25 cellular contexts compared by ENCODE assay signal in genomic region chr19:41318696-41319499, GRCh38. TPM values are rescaled to one million over a fixed set of nuclear protein-coding genes. Genes with fewer than 3 reads are reported as not detected.
DNase-seq lines count a peak whose midpoint lies in the region; ATAC-seq and TF ChIP-seq lines count a peak whose summit lies in the region.
"Had no signal": no experiment of that assay in that cellular context is flagged by ENCODE, and none has a peak within 500 bp of the region (broad histone marks: within the 10 kb centered on the region; RNA-seq: fewer than 3 reads in every experiment).

No MANE protein-coding gene starts in this region.

- no peak overlapping the region for H2BK120ac ChIP-seq in trophoblast cell (ENCODE audit: insufficient read depth, low read length, poor library complexity)

- H4K12ac ChIP-seq in trophoblast cell (ENCODE audit: low read depth, low read length) = no peak overlapping the region

- H3K27me3 ChIP-seq in trophoblast cell (ENCODE audit: insufficient read depth, low read length) = no peaks in the 10 kb centered on the region
- no peaks in the 10 kb centered on the region for H3K27me3 ChIP-seq in heart left ventricle
- H3K27me3 ChIP-seq: esophagus muscularis mucosa, gastrocnemius medialis, right atrium auricular region had no signal

- H3K23ac ChIP-seq in trophoblast cell (ENCODE audit: low read length) = no peak overlapping the region

- no peak for DNase-seq in activated naive CD4-positive, alpha-beta T cell treated with Interleukin-2 at 50 U/mL for 16 hours
- DNase-seq in T-helper 17 cell = no peak
- DNase-seq in effector memory CD8-positive, alpha-beta T cell = no peak
- DNase-seq in trophoblast cell = peak; percentile 96 to 100
- DNase-seq in Calu3 = no peak
- no peak for DNase-seq in heart left ventricle
- DNase-seq: activated CD4-positive, alpha-beta T cell treated with anti-CD3 and anti-CD28 coated beads, Interleukin-2, amount 50 U/mL, for 1 hour; activated naive CD4-positive, alpha-beta T cell treated with anti-CD3 and anti-CD28 coated beads for 36 hours; gastrocnemius medialis; KBM-7; kidney; MM.1S; NCI-H1417 treated with DMSO at 0.1 percent for 48 hours; NCI-H2107; NCI-H510A; RPMI8226; stimulated activated CD4-positive, alpha-beta T cell treated with anti-CD3 and anti-CD28 coated beads, Interleukin-12 subunit alpha, Interleukin-12 subunit beta, amount 100 ng/mL, for 4 hours had no signal

- H3K27ac Mint-ChIP-seq in activated naive CD4-positive, alpha-beta T cell treated with anti-CD3 and anti-CD28 coated beads, Interleukin-2, amount 50 U/mL, for 24 hours = peak overlapping the region; percentile 41
- H3K27ac Mint-ChIP-seq in T-helper 17 cell (peak overlapping the region; percentile 84), Calu3 (ENCODE audit: unreplicated experiment) (no peak overlapping the region)
- peak overlapping the region; percentile 54 to 98 for H3K27ac Mint-ChIP-seq in effector memory CD8-positive, alpha-beta T cell
- H3K27ac Mint-ChIP-seq: activated naive CD4-positive, alpha-beta T cell treated with anti-CD3 and anti-CD28 coated beads for 36 hours had no signal

- CTCF ChIA-PET in Calu3 (lab: Charles Lee) = interaction anchor here (0.6 to 0.8 kb wide), 2 partner anchors 12 to 35 kb away, joined by 3 read pairs; partner anchors contain the start of gene TGFB1

- no peaks in the 10 kb centered on the region for H3K9me3 Mint-ChIP-seq in activated naive CD4-positive, alpha-beta T cell treated with anti-CD3 and anti-CD28 coated beads, Interleukin-2, amount 50 U/mL, for 24 hours
- no peaks in the 10 kb centered on the region for H3K9me3 Mint-ChIP-seq in effector memory CD8-positive, alpha-beta T cell
- H3K9me3 Mint-ChIP-seq in Calu3 (ENCODE audit: low read depth, unreplicated experiment) = no peaks in the 10 kb centered on the region
- H3K9me3 Mint-ChIP-seq: activated naive CD4-positive, alpha-beta T cell treated with anti-CD3 and anti-CD28 coated beads for 36 hours had no signal

- TF ChIP-seq CTCF in Calu3 (IDR thresholded peaks at IDR 0.05; ENCODE audit: unreplicated experiment) = no peak
- no peak for TF ChIP-seq CTCF in heart left ventricle (IDR thresholded peaks at IDR 0.05)

- H3K18ac ChIP-seq in trophoblast cell (ENCODE audit: low read length) = no peak overlapping the region

- no peak overlapping the region for H2BK12ac ChIP-seq in trophoblast cell (ENCODE audit: low read length)

- ATAC-seq in T-helper 17 cell = peak; percentile 12
- peak; percentile 9 for ATAC-seq in effector memory CD8-positive, alpha-beta T cell (replicated peaks)
- no peak for ATAC-seq in HG03378 (IDR thresholded peaks at IDR 0.05; ENCODE audit: unreplicated experiment)
- no peak for ATAC-seq in heart left ventricle
- ATAC-seq: gastrocnemius medialis had no signal

- H3K36me3 Mint-ChIP-seq in activated naive CD4-positive, alpha-beta T cell treated with anti-CD3 and anti-CD28 coated beads, Interleukin-2, amount 50 U/mL, for 24 hours = peaks cover 10% of the 10 kb centered on the region
- peaks cover 10% of the 10 kb centered on the region for H3K36me3 Mint-ChIP-seq in T-helper 17 cell (ENCODE audit: low read depth)
- peaks cover 100% of the 10 kb centered on the region for H3K36me3 Mint-ChIP-seq in effector memory CD8-positive, alpha-beta T cell (ENCODE audit: insufficient read depth)
- peaks cover 65% of the 10 kb centered on the region for H3K36me3 Mint-ChIP-seq in Calu3 (ENCODE audit: insufficient read depth, unreplicated experiment)

- H3K4me3 ChIP-seq in trophoblast cell (ENCODE audit: low read depth, low read length) (no peak overlapping the region), heart left ventricle (no peak overlapping the region)
- H3K4me3 ChIP-seq: esophagus muscularis mucosa, gastrocnemius medialis, HAP-1, lung, right atrium auricular region, SK-N-MC had no signal

- H3K36me3 ChIP-seq in trophoblast cell (ENCODE audit: control insufficient read depth in 1 of 2, insufficient read depth in 2 of 2, low read length in 2 of 2) = peaks cover 49 to 58% of the 10 kb centered on the region in 2 experiments
- peaks cover 3 to 88% (median 69%) of the 10 kb centered on the region in 9 donors for H3K36me3 ChIP-seq in heart left ventricle

- no peak overlapping the region for H3K9ac ChIP-seq in trophoblast cell (ENCODE audit: low read length)

- intact Hi-C loops in Calu3 (cut with micrococcal nuclease; ENCODE audit: unreplicated experiment) (no loop called here), heart left ventricle (cut with DNase I) (loop anchor here in 1 of 10 donors (10.0 kb wide), 1 partner anchor 106 kb away; the partner anchor contains the start of gene B3GNT8)

- H3K27me3 Mint-ChIP-seq in activated naive CD4-positive, alpha-beta T cell treated with anti-CD3 and anti-CD28 coated beads, Interleukin-2, amount 50 U/mL, for 24 hours = no peaks in the 10 kb centered on the region
- no peaks in the 10 kb centered on the region for H3K27me3 Mint-ChIP-seq in T-helper 17 cell
- H3K27me3 Mint-ChIP-seq in effector memory CD8-positive, alpha-beta T cell = no peaks in the 10 kb centered on the region
- H3K27me3 Mint-ChIP-seq in Calu3 (ENCODE audit: unreplicated experiment) = no peaks in the 10 kb centered on the region

- H3K4ac ChIP-seq in trophoblast cell (ENCODE audit: low read depth, low read length) = no peak overlapping the region

- peaks cover 8% of the 10 kb centered on the region for H3K79me2 ChIP-seq in trophoblast cell (ENCODE audit: control insufficient read depth, insufficient read depth, low read length, poor library complexity)

- H3K4me3 Mint-ChIP-seq in activated naive CD4-positive, alpha-beta T cell treated with anti-CD3 and anti-CD28 coated beads, Interleukin-2, amount 50 U/mL, for 24 hours = no peak overlapping the region
- peak overlapping the region; percentile 73 for H3K4me3 Mint-ChIP-seq in T-helper 17 cell
- peak overlapping the region; percentile 27 to 42 for H3K4me3 Mint-ChIP-seq in effector memory CD8-positive, alpha-beta T cell
- H3K4me3 Mint-ChIP-seq in Calu3 (ENCODE audit: low read depth, unreplicated experiment) = no peak overlapping the region
- H3K4me3 Mint-ChIP-seq: activated naive CD4-positive, alpha-beta T cell treated with anti-CD3 and anti-CD28 coated beads for 36 hours had no signal

- H2BK5ac ChIP-seq in trophoblast cell (ENCODE audit: low read depth, low read length, poor library complexity) = no peak overlapping the region

- H3K9me3 ChIP-seq in T-helper 17 cell (ENCODE audit: control insufficient read depth, low read length, poor library complexity, severe bottlenecking) (no peaks in the 10 kb centered on the region), trophoblast cell (ENCODE audit: insufficient read depth, low read depth, low read length) (no peaks in the 10 kb centered on the region), heart left ventricle (no peaks in the 10 kb centered on the region)
- H3K9me3 ChIP-seq: esophagus muscularis mucosa, gastrocnemius medialis, HAP-1, right atrium auricular region had no signal

- H4K8ac ChIP-seq in trophoblast cell (ENCODE audit: low read depth, low read length) = no peak overlapping the region

- BruUV-seq in Calu3 (replicated peaks; lab: Mats Ljungman, UMichigan) = no TSS peak

- H3K4me2 ChIP-seq in trophoblast cell (ENCODE audit: low read length) = no peak overlapping the region

- H4K91ac ChIP-seq in trophoblast cell (ENCODE audit: low read depth, low read length) = no peak overlapping the region

- H3K27ac ChIP-seq in trophoblast cell (ENCODE audit: low read depth, low read length) (no peak overlapping the region), heart left ventricle (no peak overlapping the region)
- H3K27ac ChIP-seq: esophagus muscularis mucosa, gastrocnemius medialis, right atrium auricular region, SK-N-MC, VCaP had no signal

- no peak overlapping the region for H3K14ac ChIP-seq in trophoblast cell (ENCODE audit: low read length)

- H3K4me1 ChIP-seq in trophoblast cell (ENCODE audit: control insufficient read depth in 1 of 2, insufficient read depth in 2 of 2, low read length in 2 of 2) (peaks cover 41 to 47% of the 10 kb centered on the region in 2 experiments), heart left ventricle (peaks cover 0 to 32% (median 26%) of the 10 kb centered on the region in 12 donors)
- H3K4me1 ChIP-seq: HAP-1 had no signal

- no peak overlapping the region for H2AFZ ChIP-seq in trophoblast cell (ENCODE audit: insufficient read depth, low read length, poor library complexity)

- peaks cover 36% of the 10 kb centered on the region for H3K79me1 ChIP-seq in trophoblast cell (ENCODE audit: low read length)

- no peak overlapping the region for H2AK5ac ChIP-seq in trophoblast cell (ENCODE audit: low read length)

- WGBS in trophoblast cell (ENCODE audit: extremely low coverage, insufficient coverage, insufficient read length) = no CpG with 5 or more reads among the region's 19 CpGs
- WGBS in heart left ventricle, 4 donors = 76 to 87% (median 84%) methylated on average over 19 of the region's 19 CpGs

- TF ChIP-seq POLR2A in heart left ventricle (IDR thresholded peaks at IDR 0.05) = no peak

- H3K4me1 Mint-ChIP-seq in activated naive CD4-positive, alpha-beta T cell treated with anti-CD3 and anti-CD28 coated beads, Interleukin-2, amount 50 U/mL, for 24 hours = peaks cover 25% of the 10 kb centered on the region
- peaks cover 32% of the 10 kb centered on the region for H3K4me1 Mint-ChIP-seq in T-helper 17 cell
- peaks cover 32 to 47% of the 10 kb centered on the region in 2 donors for H3K4me1 Mint-ChIP-seq in effector memory CD8-positive, alpha-beta T cell (ENCODE audit: low read depth in 2 of 2)
- H3K4me1 Mint-ChIP-seq in Calu3 (ENCODE audit: low read depth, unreplicated experiment) = peaks cover 15% of the 10 kb centered on the region

RNA-seq across cellular contexts. Expression of gene CCDC97, which starts 8.9 kb away (rescaled TPM):
- total RNA-seq in T-helper 17 cell (10 to 100 TPM; 34.7 to 35.4 TPM), Calu3 (2022) (45.8 and 48.0 TPM in 2 replicates), heart left ventricle (10 to 100 TPM; 10.0 to 22.2 (median 14.2) TPM)
- polyA plus RNA-seq in trophoblast cell (2013) = 24.7 and 26.3 TPM in 2 replicates
- polyA plus RNA-seq in heart left ventricle = 10 to 100 TPM; 12.8 to 16.0 TPM

RNA-seq across cellular contexts. Expression of gene TGFB1, which starts 34.8 kb away (rescaled TPM):
- total RNA-seq in T-helper 17 cell (100 to 1,000 TPM; 408 to 431 TPM), Calu3 (2022) (39.2 and 42.0 TPM in 2 replicates), heart left ventricle (10 to 100 TPM in 8 of 9 donors, 1 to 10 TPM in 1; 9.4 to 68.8 (median 13.9) TPM)
- 140 and 142 TPM in 2 replicates for polyA plus RNA-seq in trophoblast cell (2013)
- 10 to 100 TPM; 13.4 to 24.0 TPM for polyA plus RNA-seq in heart left ventricle

RNA-seq across cellular contexts. Expression of gene B9D2, which starts 45.1 kb away (rescaled TPM):
- total RNA-seq in T-helper 17 cell (10 to 100 TPM; 37.1 to 41.4 TPM), Calu3 (2022) (6.4 and 8.5 TPM in 2 replicates), heart left ventricle (1 to 10 TPM; 2.0 to 5.1 (median 3.3) TPM)
- 3.2 TPM in 2 replicates for polyA plus RNA-seq in trophoblast cell (2013)
- 10 to 100 TPM in 1 of 2 donors, 1 to 10 TPM in 1; 1.9 to 14.6 TPM for polyA plus RNA-seq in heart left ventricle

RNA-seq across cellular contexts. Expression of gene HNRNPUL1, which starts 54.7 kb away (rescaled TPM):
- total RNA-seq in T-helper 17 cell (100 to 1,000 TPM; 316 to 329 TPM), Calu3 (2022) (320 and 370 TPM in 2 replicates), heart left ventricle (100 to 1,000 TPM in 7 of 9 donors, 10 to 100 TPM in 2; 88.7 to 138 (median 115) TPM)
- 233 and 238 TPM in 2 replicates for polyA plus RNA-seq in trophoblast cell (2013)
- polyA plus RNA-seq in heart left ventricle = 10 to 100 TPM; 64.2 to 91.0 TPM

RNA-seq across cellular contexts. Expression of gene TMEM91, which starts 57.4 kb away (rescaled TPM):
- total RNA-seq in T-helper 17 cell (10 to 100 TPM in 1 of 2 donors, 1 to 10 TPM in 1; 6.9 to 35.0 TPM), Calu3 (2022) (3.9 and 5.0 TPM in 2 replicates), heart left ventricle (1 to 10 TPM; 1.0 to 5.4 (median 2.5) TPM)
- polyA plus RNA-seq in trophoblast cell (2013) = 2.8 and 3.3 TPM in 2 replicates
- polyA plus RNA-seq in heart left ventricle = 1 to 10 TPM; 2.5 to 6.7 TPM

Comparison
In these comparisons a context has a peak if more than half of its experiments do, and no peak if none do; other contexts are left out.
1. H3K4me3 Mint-ChIP-seq: peak in T-helper 17 cell (single experiment) and effector memory CD8-positive, alpha-beta T cell (2 of 2); none in activated naive CD4-positive, alpha-beta T cell treated with anti-CD3 and anti-CD28 coated beads, Interleukin-2, amount 50 U/mL, for 24 hours (single experiment) and Calu3 (single experiment).
2. DNase-seq: peak in trophoblast cell (2 of 2); none in activated naive CD4-positive, alpha-beta T cell treated with Interleukin-2 at 50 U/mL for 16 hours (single experiment), T-helper 17 cell (0 of 3), effector memory CD8-positive, alpha-beta T cell (0 of 3), Calu3 (single experiment) and heart left ventricle (0 of 5).
3. ATAC-seq: peak in T-helper 17 cell (single experiment) and effector memory CD8-positive, alpha-beta T cell (single experiment); none in HG03378 (single experiment) and heart left ventricle (0 of 4).